18 cellular contexts compared by ENCODE assay signal in the genomic region with DNA sequence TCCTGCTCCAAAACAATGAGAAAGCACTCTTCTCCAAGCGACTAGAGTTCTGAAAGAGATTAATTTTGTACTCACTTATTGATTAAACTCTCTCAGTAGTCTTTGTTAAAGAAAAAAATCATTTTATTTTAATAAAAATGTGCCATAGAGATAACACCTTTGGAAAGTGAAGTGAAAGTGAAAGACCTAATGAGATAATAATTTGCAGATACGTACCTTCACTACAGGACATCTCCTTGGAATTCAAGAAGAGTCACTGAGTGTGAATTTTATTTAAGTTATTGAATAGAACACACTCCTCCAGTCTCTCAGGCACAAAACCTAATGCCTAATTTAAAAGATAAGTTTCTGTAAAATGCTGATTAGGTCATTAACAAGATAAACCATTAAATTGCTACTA.
DNase-seq lines count a peak whose midpoint lies in the region; ATAC-seq and TF ChIP-seq lines count a peak whose summit lies in the region.
"Had no signal": no experiment of that assay in that cellular context is flagged by ENCODE, and none has a peak within 500 bp of the region (broad histone marks: within the 10 kb centered on the region; RNA-seq: fewer than 3 reads in every experiment).

No MANE protein-coding gene starts in this region.

- no peaks in the 10 kb centered on the region for H4K20me1 ChIP-seq in HCT116 (ENCODE audit: insufficient read depth)
- H4K20me1 ChIP-seq in OCI-LY3 (ENCODE audit: insufficient read depth, low read length) = no peaks in the 10 kb centered on the region

- no peak overlapping the region for H3K4me2 ChIP-seq in HCT116 (ENCODE audit: low read length)
- H3K4me2 ChIP-seq in OCI-LY3 (ENCODE audit: low read length) = peak overlapping the region; percentile 40
- no peak overlapping the region for H3K4me2 ChIP-seq in mesendoderm (ENCODE audit: low read length)

- CTCF ChIA-PET in HCT116 (lab: Charles Lee) = no interaction called here

- no peak overlapping the region for H4K8ac ChIP-seq in mesendoderm (ENCODE audit: low read depth, low read length)

- peak overlapping the region; percentile 49 for H2AFZ ChIP-seq in HCT116 (ENCODE audit: low read depth, low read length, poor library complexity, severe bottlenecking)
- H2AFZ ChIP-seq in OCI-LY3 (ENCODE audit: low read depth, low read length) = peak overlapping the region; percentile 4; the same call in 1 of the 2 replicates

- RAD21 ChIA-PET in HCT116 (lab: Charles Lee; ENCODE audit: low non-redundant PET in 1 of 2, low total read pairs in 2 of 2, uncharacterized antibody in 2 of 2, unreplicated experiment in 2 of 2) = no interaction called here

- in situ Hi-C loops in ACHN (cut with HindIII; ENCODE audit: low pct_ligation_motif_present, low pct_unique_long_range_greater_than_20kb, low sequenced_read_pairs) = no loop called here

- H3K36me3 ChIP-seq in HCT116 (ENCODE audit: control insufficient read depth in 1 of 2, insufficient read depth in 2 of 2, low read length in 2 of 2) = no peaks in the 10 kb centered on the region
- no peaks in the 10 kb centered on the region for H3K36me3 ChIP-seq in OCI-LY3 (replicated peaks; ENCODE audit: low read depth, low read length)
- no peaks in the 10 kb centered on the region for H3K36me3 ChIP-seq in mesendoderm (ENCODE audit: control insufficient read depth, insufficient read depth, low read length)

- no peak overlapping the region for H2AK5ac ChIP-seq in mesendoderm (ENCODE audit: low read length)

- no peak overlapping the region for H3K56ac ChIP-seq in mesendoderm (ENCODE audit: low read length)

- TF ChIP-seq POLR2A in HCT116 (IDR thresholded peaks at IDR 0.05; ENCODE audit: borderline replicate concordance, extremely low read depth, insufficient read depth, insufficient read length) = no peak

- no peak overlapping the region for H2BK120ac ChIP-seq in mesendoderm (ENCODE audit: low read depth, low read length)

- H3K9me3 ChIP-seq in HCT116 (ENCODE audit: control insufficient read depth in 1 of 2, insufficient read depth in 1 of 2, low read depth in 1 of 2, low read length in 2 of 2) = no peaks in the 10 kb centered on the region
- no peaks in the 10 kb centered on the region for H3K9me3 ChIP-seq in OCI-LY3 (ENCODE audit: insufficient read depth, low read length)

- no CpG with 5 or more reads among the region's 2 CpGs for WGBS in mesendoderm (ENCODE audit: extremely low coverage, insufficient coverage, low lambda C conversion rate)

- H3K23ac ChIP-seq in mesendoderm (ENCODE audit: low read length) = no peak overlapping the region

- no peaks in the 10 kb centered on the region for H3K27me3 ChIP-seq in HCT116 (ENCODE audit: insufficient read depth, low read length)
- H3K27me3 ChIP-seq in OCI-LY3 (ENCODE audit: low read depth, low read length) = no peaks in the 10 kb centered on the region
- no peaks in the 10 kb centered on the region for H3K27me3 ChIP-seq in mesendoderm (ENCODE audit: insufficient read depth, low read length, poor library complexity)

- POLR2A ChIA-PET in HCT116 (lab: Charles Lee) = no interaction called here

- H3K4me3 ChIP-seq in HCT116 (replicated peaks in 1 of 2; ENCODE audit: low read depth in 1 of 2, low read length in 2 of 2) = no peak overlapping the region
- H3K4me3 ChIP-seq in OCI-LY3 (ENCODE audit: low read length) = peak overlapping the region; percentile 46
- H3K4me3 ChIP-seq in mesendoderm (ENCODE audit: low read length) = no peak overlapping the region
- H3K4me3 ChIP-seq: K562 had no signal

- DNase-seq in ACHN = peak; percentile 12
- no peak for DNase-seq in HCT116 (ENCODE audit: low read depth, low spot score)
- peak; percentile 19 for DNase-seq in mesendoderm
- no peak for DNase-seq in NCI-H2029 treated with DMSO at 0.1 percent for 48 hours (lab: John Stamatoyannopoulos, UW)
- no peak for DNase-seq in NCI-H187 (lab: John Stamatoyannopoulos, UW)
- DNase-seq: EL, NCI-H1092 treated with DMSO at 0.1 percent for 48 hours, NCI-H1436 treated with DMSO at 0.1 percent for 48 hours, NCI-H2081, NCI-H446, NCI-H526, PC-3, Right ventricle myocardium superior had no signal

- no peak overlapping the region for H3K4ac ChIP-seq in mesendoderm (ENCODE audit: low read depth, low read length)

- H3K79me2 ChIP-seq in HCT116 (ENCODE audit: insufficient read depth, low read length) (no peaks in the 10 kb centered on the region), OCI-LY3 (ENCODE audit: low read length) (no peaks in the 10 kb centered on the region), mesendoderm (ENCODE audit: control insufficient read depth, insufficient read depth, low read length) (no peaks in the 10 kb centered on the region)

- no TSS peak for BruUV-seq in HCT116 (replicated peaks; lab: Mats Ljungman, UMichigan)

- no peak overlapping the region for H4K5ac ChIP-seq in mesendoderm (ENCODE audit: low read length)

- intact Hi-C loops in HCT116 (cut with micrococcal nuclease) = no loop called here

- ATAC-seq in HCT116 = no peak
- no peak for ATAC-seq in GM18909 (IDR thresholded peaks at IDR 0.05; ENCODE audit: poor library complexity, unreplicated experiment)
- ATAC-seq: HepG2, K562, PC-3 had no signal

- H3K4me1 ChIP-seq in HCT116 (ENCODE audit: control insufficient read depth in 1 of 2, insufficient read depth in 2 of 2, low read length in 2 of 2) (no peaks in the 10 kb centered on the region), OCI-LY3 (ENCODE audit: low read length) (no peaks in the 10 kb centered on the region), mesendoderm (ENCODE audit: control insufficient read depth, low read depth, low read length) (no peaks in the 10 kb centered on the region)

- no peak overlapping the region for H3K9ac ChIP-seq in HCT116 (ENCODE audit: low read length)
- H3K9ac ChIP-seq in OCI-LY3 (ENCODE audit: low read length) = no peak overlapping the region
- no peak overlapping the region for H3K9ac ChIP-seq in mesendoderm (ENCODE audit: low read length)

- H3K9me2 ChIP-seq in HCT116 (ENCODE audit: insufficient read depth) = no peaks in the 10 kb centered on the region

- H3K27ac ChIP-seq in HCT116 (ENCODE audit: low read depth, low read length) = no peak overlapping the region
- no peak overlapping the region for H3K27ac ChIP-seq in OCI-LY3 (ENCODE audit: low read length)
- H3K27ac ChIP-seq in mesendoderm (ENCODE audit: low read depth, low read length) = no peak overlapping the region
- H3K27ac ChIP-seq: HL-60 had no signal

- H2BK5ac ChIP-seq in mesendoderm (ENCODE audit: low read length) = no peak overlapping the region

- H2BK15ac ChIP-seq in mesendoderm (replicated peaks; ENCODE audit: low read depth) = no peak overlapping the region

- H3K18ac ChIP-seq in mesendoderm (ENCODE audit: low read length) = no peak overlapping the region

- TF ChIP-seq CTCF in HCT116 (IDR thresholded peaks at IDR 0.05 in 2 of 3, conservative IDR thresholded peaks at IDR 0.05 in 1 of 3; ENCODE audit: borderline replicate concordance in 1 of 3, insufficient read depth in 1 of 3, low read depth in 2 of 3, low read length in 2 of 3) (no peak), OCI-LY3 (IDR thresholded peaks at IDR 0.05; ENCODE audit: low read depth, low read length) (no peak)

- H3K79me1 ChIP-seq in mesendoderm (ENCODE audit: low read length) = no peaks in the 10 kb centered on the region

- no peak for TF ChIP-seq RAD21 in HCT116 (IDR thresholded peaks at IDR 0.05; ENCODE audit: low read depth)

TF ChIP-seq in HCT116, 20 proteins besides CTCF, POLR2A, EP300 and RAD21:
- TF ChIP-seq POLR2AphosphoS5 (IDR thresholded peaks at IDR 0.05; ENCODE audit: low read depth, low read length) (no peak), ZFX (IDR thresholded peaks at IDR 0.05) (no peak), EZH2phosphoT487 (IDR thresholded peaks at IDR 0.05; ENCODE audit: borderline replicate concordance) (no peak)
- TF ChIP-seq, protein P1, sequence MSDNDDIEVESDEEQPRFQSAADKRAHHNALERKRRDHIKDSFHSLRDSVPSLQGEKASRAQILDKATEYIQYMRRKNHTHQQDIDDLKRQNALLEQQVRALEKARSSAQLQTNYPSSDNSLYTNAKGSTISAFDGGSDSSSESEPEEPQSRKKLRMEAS (IDR thresholded peaks at IDR 0.05) = no peak

Comparison
In these comparisons a context has a peak if more than half of its experiments do, and no peak if none do; other contexts are left out.
1. DNase-seq: peak in ACHN (single experiment) and mesendoderm (single experiment); none in HCT116 (single experiment), NCI-H2029 treated with DMSO at 0.1 percent for 48 hours (single experiment) and NCI-H187 (0 of 2).